Comparison of ENCODE assay signal across 11 cellular contexts in genomic region chr1:77039739-77040138, GRCh38.
A peak's percentile ranks its signal among the peaks of the same experiment; 100 is the strongest.
DNase-seq lines count a peak whose midpoint lies in the region; ATAC-seq and TF ChIP-seq lines count a peak whose summit lies in the region.
"Had no signal": no experiment of that assay in that cellular context is flagged by ENCODE, and none has a peak within 500 bp of the region (broad histone marks: within the 10 kb centered on the region; RNA-seq: fewer than 3 reads in every experiment).

No MANE protein-coding gene starts in this region.

- H3K4me1 ChIP-seq in Panc1 (ENCODE audit: control insufficient read depth, insufficient read depth, low read length), result no peaks in the 10 kb centered on the region
- peaks cover 13% of the 10 kb centered on the region for H3K4me1 ChIP-seq in osteoblast (ENCODE audit: insufficient read depth, low read length)

- no peaks in the 10 kb centered on the region for H3K9me3 ChIP-seq in Panc1 (ENCODE audit: control insufficient read depth, insufficient read depth, low read depth, low read length)
- no peaks in the 10 kb centered on the region for H3K9me3 ChIP-seq in osteoblast (ENCODE audit: low read depth, low read length)

- DNase-seq in BJ (ENCODE audit: low read depth) (peak; percentile 84), Panc1 (ENCODE audit: low read depth, low spot score) (peak; percentile 62), osteoblast (ENCODE audit: insufficient read length, low spot score, missing footprints) (peak; percentile 91), RPMI8226 (no peak), GM10248 (ENCODE audit: extremely low spot score) (no peak), G401 (ENCODE audit: low spot score) (no peak)
- no peak for DNase-seq in stimulated activated CD4-positive, alpha-beta T cell treated with anti-CD3 and anti-CD28 coated beads, Interleukin-1b, Interleukin-23, amount 100 ng/mL, for 48 hours
- DNase-seq: H7, NCI-H1930, T-helper 2 cell had no signal

- H3K27ac ChIP-seq in Panc1 (ENCODE audit: low read length) (no peak overlapping the region), osteoblast (ENCODE audit: low read depth, low read length) (no peak overlapping the region)

- in situ Hi-C loops in Panc1 (cut with HindIII; ENCODE audit: low pct_unique_long_range_greater_than_20kb, low sequenced_read_pairs) (no loop called here), G401 (cut with HindIII; ENCODE audit: low sequenced_read_pairs) (no loop called here)

- no TSS peak for BruUV-seq in Panc1 (replicated peaks; lab: Mats Ljungman, UMichigan)

- no peaks in the 10 kb centered on the region for H3K36me3 ChIP-seq in BJ (ENCODE audit: control insufficient read depth, insufficient read depth, low read length)
- no peaks in the 10 kb centered on the region for H3K36me3 ChIP-seq in Panc1 (ENCODE audit: control insufficient read depth, insufficient read depth, low read length)
- H3K36me3 ChIP-seq in osteoblast (ENCODE audit: insufficient read depth, low read length), result no peaks in the 10 kb centered on the region

- H3K27me3 ChIP-seq in BJ (ENCODE audit: control insufficient read depth, insufficient read depth, low read length) (no peaks in the 10 kb centered on the region), Panc1 (ENCODE audit: control insufficient read depth, insufficient read depth, low read length) (peaks cover 2% of the 10 kb centered on the region; the same call in 1 of the 2 replicates), osteoblast (ENCODE audit: insufficient read depth, low read length) (no peaks in the 10 kb centered on the region)

- CTCF ChIA-PET in BJ (lab: Yijun Ruan, JAX), result no interaction called here
- CTCF ChIA-PET in Panc1 (lab: Charles Lee), result no interaction called here
- CTCF ChIA-PET in GM10248 (lab: Yijun Ruan, JAX), result no interaction called here

- H3K4me3 ChIP-seq in BJ (ENCODE audit: low read depth, low read length) (no peak overlapping the region), Panc1 (ENCODE audit: low read depth in 2 of 2, low read length in 2 of 2) (no peak overlapping the region), osteoblast (ENCODE audit: insufficient read depth, low read length) (no peak overlapping the region)

- intact Hi-C loops in Panc1 (cut with micrococcal nuclease; ENCODE audit: unreplicated experiment), result no loop called here

- POLR2A ChIA-PET in BJ (lab: Charles Lee), result interaction anchor here (0.7 kb wide), 1 partner anchor 1815 kb away, joined by 3 read pairs; no protein-coding TSS in a partner anchor
- POLR2A ChIA-PET in Panc1 (lab: Charles Lee), result no interaction called here
- POLR2A ChIA-PET in GM10248 (lab: Yijun Ruan, JAX), result no interaction called here

- no peak for TF ChIP-seq CTCF in BJ (IDR thresholded peaks at IDR 0.05; ENCODE audit: insufficient read depth, low read depth, low read length)
- TF ChIP-seq CTCF in Panc1 (IDR thresholded peaks at IDR 0.05), result no peak
- TF ChIP-seq CTCF in osteoblast (IDR thresholded peaks at IDR 0.05; ENCODE audit: extremely low read depth, low read depth, low read length), result no peak
- TF ChIP-seq CTCF in GM10248 (IDR thresholded peaks at IDR 0.05; ENCODE audit: control extremely low read depth, extremely low read depth, low read depth, missing control alignments), result no peak

- no peak overlapping the region for H2AFZ ChIP-seq in osteoblast (ENCODE audit: low read length)

- H3K79me2 ChIP-seq in osteoblast (ENCODE audit: insufficient read depth, low read length), result no peaks in the 10 kb centered on the region

- no peak overlapping the region for H3K4me2 ChIP-seq in osteoblast (ENCODE audit: insufficient read depth, low read length)

- H4K20me1 ChIP-seq in osteoblast (ENCODE audit: insufficient read depth, low read length), result no peaks in the 10 kb centered on the region

- ATAC-seq in Panc1 (no peak), esophagus mucosa (peak; percentile 77)

Comparison
In these comparisons a context has a peak if more than half of its experiments do, and no peak if none do; other contexts are left out.
1. DNase-seq: peak in BJ (single experiment), Panc1 (single experiment) and osteoblast (single experiment); none in RPMI8226 (single experiment), stimulated activated CD4-positive, alpha-beta T cell treated with anti-CD3 and anti-CD28 coated beads, Interleukin-1b, Interleukin-23, amount 100 ng/mL, for 48 hours (single experiment), GM10248 (single experiment) and G401 (single experiment).